ENCODE assay signal across 29 cellular contexts in the genomic region with DNA sequence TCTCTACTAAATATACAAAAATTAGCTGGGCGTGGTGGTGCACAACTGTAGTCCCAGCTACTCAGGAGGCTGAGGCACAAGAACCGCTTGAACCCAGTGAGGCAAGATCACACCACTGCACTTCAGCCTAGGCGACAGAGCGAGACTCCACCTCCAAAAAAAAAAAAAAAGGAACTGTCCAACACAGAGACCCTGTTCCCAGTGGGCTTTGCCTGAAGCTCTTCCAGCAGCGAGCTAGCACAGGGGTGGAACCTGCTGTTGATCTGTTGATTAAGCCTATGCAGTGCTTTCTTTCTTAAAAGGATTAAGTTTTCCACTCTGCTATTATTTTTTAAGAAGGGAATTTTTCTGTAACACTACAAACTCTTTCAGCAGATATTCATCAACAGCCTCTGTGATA.
"Had no signal": no experiment of that assay in that cellular context is flagged by ENCODE, and none has a peak within 500 bp of the region (broad histone marks: within the 10 kb centered on the region; RNA-seq: fewer than 3 reads in every experiment).

No MANE protein-coding gene starts in this region.

- H3K36me3 ChIP-seq: adrenal gland, brain microvascular endothelial cell, breast epithelium had no signal

- DNase-seq: activated B cell treated with CpG ODN at 0.5 μM for 24 hours; activated CD4-positive, alpha-beta memory T cell treated with anti-CD3 and anti-CD28 coated beads for 36 hours; activated CD4-positive, alpha-beta T cell treated with anti-CD3 and anti-CD28 coated beads for 4 hours; activated CD4-positive, alpha-beta T cell treated with anti-CD3 and anti-CD28 coated beads, Interleukin-2, amount 10 ng/mL, durations not matched to agents 24 days and 14 days; activated CD4-positive, alpha-beta T cell treated with anti-CD3 and anti-CD28 coated beads, Interleukin-2, amount 50 U/mL, for 1 hour; activated CD4-positive, alpha-beta T cell treated with anti-CD3 and anti-CD28 coated beads, Interleukin-2, amount 50 U/mL, for 4 hours; activated CD4-positive, CD25-positive, alpha-beta regulatory T cell treated with anti-CD3 and anti-CD28 coated beads, Interleukin-2, amount 50 U/mL, for 72 hours; activated CD8-positive, alpha-beta memory T cell treated with anti-CD3 and anti-CD28 coated beads, Interleukin-2, amount 50 U/mL, for 4 hours; activated CD8-positive, alpha-beta T cell treated with anti-CD3 and anti-CD28 coated beads for 36 hours; activated effector memory CD4-positive, alpha-beta T cell treated with anti-CD3 and anti-CD28 coated beads, Interleukin-2, amount 50 U/mL, for 16 hours; activated gamma-delta T cell treated with Interleukin-2 at 50 U/mL for 16 hours; activated naive CD4-positive, alpha-beta T cell; activated naive CD4-positive, alpha-beta T cell treated with anti-CD3 and anti-CD28 coated beads for 36 hours; activated naive CD4-positive, alpha-beta T cell treated with anti-CD3 and anti-CD28 coated beads, Interleukin-2, amount 50 U/mL, for 16 hours; activated naive CD8-positive, alpha-beta T cell treated with anti-CD3 and anti-CD28 coated beads for 36 hours; activated T-cell treated with anti-CD3 and anti-CD28 coated beads for 4 hours; activated T-cell treated with anti-CD3 and anti-CD28 coated beads, Interleukin-2, amount 50 U/mL, for 1 hour; activated T-cell treated with anti-CD3 and anti-CD28 coated beads, Interleukin-2, amount 50 U/mL, for 4 hours; activated T-cell treated with anti-CD3 and anti-CD28 coated beads, Interleukin-2, amount 50 U/mL, for 72 hours; adrenal gland; amniotic stem cell; aorta; body of pancreas; brain microvascular endothelial cell; central memory CD4-positive, alpha-beta T cell had no signal

- H3K4me1 ChIP-seq: adrenal gland, breast epithelium had no signal

- H3K4me3 ChIP-seq: adrenal gland, body of pancreas, breast epithelium had no signal

- H3K27me3 ChIP-seq: adrenal gland, body of pancreas, brain microvascular endothelial cell, breast epithelium had no signal

- H3K9me3 ChIP-seq: adrenal gland, body of pancreas, breast epithelium had no signal

- ATAC-seq: activated CD8-positive, alpha-beta T cell treated with anti-CD3 and anti-CD28 coated beads for 36 hours; activated naive CD4-positive, alpha-beta T cell treated with anti-CD3 and anti-CD28 coated beads, Interleukin-2, amount 50 U/mL, for 72 hours; activated T-cell treated with anti-CD3 and anti-CD28 coated beads, Interleukin-2, amount 50 U/mL, for 4 hours; activated T-cell treated with anti-CD3 and anti-CD28 coated beads, Interleukin-2, amount 50 U/mL, for 72 hours; activated T-helper 17 cell treated with anti-CD3 and anti-CD28 coated beads, Interleukin-2, amount 50 U/mL, for 72 hours; body of pancreas had no signal

- H3K27ac ChIP-seq: adrenal gland, body of pancreas, brain microvascular endothelial cell, breast epithelium, VCaP had no signal
